In genomic region chr20:48635791-48636267, GRCh38 we compare ENCODE assay signal across 9 cellular contexts.
DNase-seq lines count a peak whose midpoint lies in the region; ATAC-seq, FAIRE-seq and TF ChIP-seq lines count a peak whose summit lies in the region.
"Had no signal": no experiment of that assay in that cellular context is flagged by ENCODE, and none has a peak within 500 bp of the region (broad histone marks: within the 10 kb centered on the region; RNA-seq: fewer than 3 reads in every experiment).

No MANE protein-coding gene starts in this region.

- TF ChIP-seq CTCF in NB4 (IDR thresholded peaks at IDR 0.05; ENCODE audit: low read depth, low read length) (peak; percentile 95), VCaP (conservative IDR thresholded peaks at IDR 0.05) (peak; percentile 98), bronchial epithelial cell (IDR thresholded peaks at IDR 0.05; ENCODE audit: insufficient read depth, low read length, severe bottlenecking) (peak; percentile 92)

- no peak for TF ChIP-seq POLR2A in NB4 (IDR thresholded peaks at IDR 0.05; ENCODE audit: extremely low read depth, insufficient read length)

- no peaks in the 10 kb centered on the region for H3K27me3 ChIP-seq in bronchial epithelial cell (ENCODE audit: control insufficient read depth, insufficient read depth, low read length)
- no peaks in the 10 kb centered on the region for H3K27me3 ChIP-seq in layer of hippocampus (ENCODE audit: control insufficient read depth, insufficient read depth, low read length)

- no peaks in the 10 kb centered on the region for H3K36me3 ChIP-seq in bronchial epithelial cell (ENCODE audit: control insufficient read depth, insufficient read depth, low read length)

- H3K4me3 ChIP-seq in NB4 (ENCODE audit: low read depth, low read length): no peak overlapping the region
- no peak overlapping the region for H3K4me3 ChIP-seq in bronchial epithelial cell (ENCODE audit: low read depth, low read length)

- ATAC-seq in HG02610 (IDR thresholded peaks at IDR 0.05; ENCODE audit: unreplicated experiment): no peak

- peak; percentile 10 for DNase-seq in DMS79 treated with DMSO at 0.1 percent for 48 hours (lab: John Stamatoyannopoulos, UW)
- no peak for DNase-seq in DMS79 (lab: John Stamatoyannopoulos, UW)
- DNase-seq in NB4 (ENCODE audit: low read depth): peak; percentile 76
- DNase-seq in bronchial epithelial cell (ENCODE audit: low read depth): peak; percentile 10
- peak; percentile 39 to 54 (median 40) for DNase-seq in stimulated activated CD4-positive, alpha-beta T cell treated with anti-CD3 and anti-CD28 coated beads, TNF-alpha, amount 100 ng/mL, for 48 hours (ENCODE audit: low read depth in 3 of 3)

- no peak for FAIRE-seq in bronchial epithelial cell (lab: Jason Lieb, UNC)
- FAIRE-seq: islet of Langerhans had no signal

- H3K27ac ChIP-seq in VCaP (no peak overlapping the region), layer of hippocampus (ENCODE audit: low read depth, low read length) (peak overlapping the region; percentile 78)
